ENCODE assay signal across 36 cellular contexts in genomic region chr22:23555118-23555517, GRCh38. TPM values are rescaled to one million over a fixed set of nuclear protein-coding genes. Genes with fewer than 3 reads are reported as not detected.
"Had no signal": no experiment of that assay in that cellular context is flagged by ENCODE, and none has a peak within 500 bp of the region (broad histone marks: within the 10 kb centered on the region; RNA-seq: fewer than 3 reads in every experiment).

No MANE protein-coding gene starts in this region.

- H3K9me3 ChIP-seq: esophagus muscularis mucosa, gastroesophageal sphincter, heart right ventricle, lower lobe of right lung, mucosa of descending colon, prostate gland, right atrium auricular region, stomach, testis, tibial artery had no signal

- ATAC-seq: foreskin keratinocyte; gastroesophageal sphincter; heart right ventricle; left ventricle myocardium superior; lower lobe of right lung; mucosa of descending colon; natural killer cell treated with Interleukin-12 subunit alpha and Interleukin-12 subunit beta and Interleukin-15 and Interleukin-18, amount 100 ng/mL, for 72 hours; sciatic nerve; stimulated activated effector memory CD8-positive, alpha-beta T cell treated with anti-CD3 and anti-CD28 coated beads, Interleukin-12 subunit alpha, Interleukin-12 subunit beta, amount 100 ng/mL, for 72 hours had no signal

- H3K27ac ChIP-seq: coronary artery, esophagus muscularis mucosa, foreskin keratinocyte, gastroesophageal sphincter, heart right ventricle, lower lobe of right lung, prostate gland, right atrium auricular region, stomach, testis, tibial artery had no signal

- H3K36me3 Mint-ChIP-seq: immature natural killer cell; memory B cell; mesothelial cell of epicardium; naive B cell; natural killer cell treated with Interleukin-12 subunit alpha and Interleukin-12 subunit beta and Interleukin-15 and Interleukin-18, amount 100 ng/mL, for 72 hours; stimulated activated effector memory CD8-positive, alpha-beta T cell treated with anti-CD3 and anti-CD28 coated beads, Interleukin-12 subunit alpha, Interleukin-12 subunit beta, amount 100 ng/mL, for 72 hours; type B pancreatic cell had no signal

- FAIRE-seq: endothelial cell of umbilical vein, urothelium cell line had no signal

- H3K27me3 ChIP-seq: foreskin keratinocyte, right atrium auricular region, testis had no signal

- H3K4me1 ChIP-seq: esophagus muscularis mucosa, foreskin keratinocyte, gastroesophageal sphincter, heart right ventricle, lower lobe of right lung, prostate gland, right atrium auricular region, stomach, testis, tibial artery had no signal

- H3K4me3 ChIP-seq: coronary artery, esophagus muscularis mucosa, gastroesophageal sphincter, heart right ventricle, lower lobe of right lung, mucosa of descending colon, prostate gland, right atrium auricular region, smooth muscle cell, stomach, testis, tibial artery had no signal

- H3K4me3 Mint-ChIP-seq: immature natural killer cell; memory B cell; mesothelial cell of epicardium; naive B cell; natural killer cell treated with Interleukin-12 subunit alpha and Interleukin-12 subunit beta and Interleukin-15 and Interleukin-18, amount 100 ng/mL, for 72 hours; stimulated activated effector memory CD8-positive, alpha-beta T cell treated with anti-CD3 and anti-CD28 coated beads, Interleukin-12 subunit alpha, Interleukin-12 subunit beta, amount 100 ng/mL, for 72 hours; type B pancreatic cell had no signal

- H3K9me3 Mint-ChIP-seq: immature natural killer cell; memory B cell; mesothelial cell of epicardium; naive B cell; natural killer cell treated with Interleukin-12 subunit alpha and Interleukin-12 subunit beta and Interleukin-15 and Interleukin-18, amount 100 ng/mL, for 72 hours; stimulated activated effector memory CD8-positive, alpha-beta T cell treated with anti-CD3 and anti-CD28 coated beads, Interleukin-12 subunit alpha, Interleukin-12 subunit beta, amount 100 ng/mL, for 72 hours; type B pancreatic cell had no signal

- H3K36me3 ChIP-seq: esophagus muscularis mucosa, gastroesophageal sphincter, heart right ventricle, lower lobe of right lung, prostate gland, right atrium auricular region, stomach, tibial artery had no signal

- H3K27ac Mint-ChIP-seq: immature natural killer cell; memory B cell; mesothelial cell of epicardium; natural killer cell treated with Interleukin-12 subunit alpha and Interleukin-12 subunit beta and Interleukin-15 and Interleukin-18, amount 100 ng/mL, for 72 hours; stimulated activated effector memory CD8-positive, alpha-beta T cell treated with anti-CD3 and anti-CD28 coated beads, Interleukin-12 subunit alpha, Interleukin-12 subunit beta, amount 100 ng/mL, for 72 hours; type B pancreatic cell had no signal

- H3K4me1 Mint-ChIP-seq: immature natural killer cell; memory B cell; naive B cell; stimulated activated effector memory CD8-positive, alpha-beta T cell treated with anti-CD3 and anti-CD28 coated beads, Interleukin-12 subunit alpha, Interleukin-12 subunit beta, amount 100 ng/mL, for 72 hours had no signal

- DNase-seq: dermis blood vessel endothelial cell; effector memory CD4-positive, alpha-beta T cell; foreskin keratinocyte; heart right ventricle; hypothalamus; immature natural killer cell; islet precursor cell; left ventricle myocardium superior; lower lobe of right lung; mucosa of descending colon; naive B cell; nucleus accumbens; stimulated activated CD4-positive, alpha-beta T cell treated with anti-CD3 and anti-CD28 coated beads, Interleukin-2, amount 100 ng/mL, for 24 hours; stimulated activated CD4-positive, alpha-beta T cell treated with anti-CD3 and anti-CD28 coated beads, Interleukin-4, amount 100 ng/mL, for 24 hours; stimulated activated naive CD4-positive, alpha-beta T cell treated with Interleukin-2 at 50 U/mL for 16 hours; stomach; testis had no signal

RNA-seq across cellular contexts. Expression of gene IGLL1, which starts 25.0 kb away (rescaled TPM):
- total RNA-seq: dermis blood vessel endothelial cell; endothelial cell of umbilical vein; epithelial cell of proximal tubule; esophagus muscularis mucosa; fibroblast of lung; foreskin keratinocyte; gastroesophageal sphincter; heart right ventricle; left ventricle myocardium superior; lower lobe of right lung; mesothelial cell of epicardium; mucosa of descending colon; natural killer cell treated with Interleukin-12 subunit alpha and Interleukin-12 subunit beta and Interleukin-15 and Interleukin-18, amount 100 ng/mL, for 72 hours; osteocyte; right atrium auricular region; sciatic nerve; smooth muscle cell; subcutaneous adipose tissue had no signal
- polyA plus RNA-seq: endothelial cell of umbilical vein, fibroblast of lung, foreskin keratinocyte, heart right ventricle, immature natural killer cell, smooth muscle cell, stomach had no signal
